Comparison of ENCODE assay signal across 23 cellular contexts in the genomic region with DNA sequence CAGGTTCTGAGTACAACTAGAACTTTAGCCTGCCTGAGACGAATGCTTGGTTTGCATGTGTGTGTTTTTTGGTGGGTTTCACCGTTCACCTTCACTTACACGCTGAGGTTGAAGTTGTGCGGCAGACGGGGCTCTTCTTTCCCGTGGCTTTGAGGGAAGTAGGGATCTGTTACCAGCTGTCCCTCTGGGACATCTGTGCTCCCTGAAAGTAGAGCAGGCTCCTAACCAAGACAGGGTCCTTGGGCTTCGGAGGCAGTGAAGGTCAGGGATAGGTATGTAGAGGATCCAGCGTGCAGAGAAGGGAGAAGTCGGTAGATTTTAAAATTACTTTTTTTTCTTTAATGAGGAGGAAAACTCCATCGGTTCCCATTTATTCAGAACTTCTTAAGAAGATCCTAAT. TPM values are rescaled to one million over a fixed set of nuclear protein-coding genes. Genes with fewer than 3 reads are reported as not detected.
"Had no signal": no experiment of that assay in that cellular context is flagged by ENCODE, and none has a peak within 500 bp of the region (broad histone marks: within the 10 kb centered on the region; RNA-seq: fewer than 3 reads in every experiment).

No MANE protein-coding gene starts in this region.

- H3K36me3 ChIP-seq: MG63, Peyer's patch, SJCRH30 had no signal

- H2AFZ ChIP-seq: PC-9 had no signal

- H3K9me3 ChIP-seq: MG63, Peyer's patch, SJCRH30 had no signal

- H3K27me3 ChIP-seq: MG63, Peyer's patch, SJCRH30 had no signal

- H3K4me3 ChIP-seq: MG63, PC-9, Peyer's patch, SJCRH30 had no signal

- H3K27ac ChIP-seq: PC-9, Peyer's patch, SJCRH30 had no signal

- H3K4me1 ChIP-seq: Peyer's patch had no signal

- H3K4me2 ChIP-seq: PC-9 had no signal

- DNase-seq: IMR-90, Karpas-422, KG1, MG63, NCI-H1092, NCI-H1105 treated with DMSO at 0.1 percent for 48 hours, NCI-H1417 treated with DMSO at 0.1 percent for 48 hours, NCI-H146, NCI-H1694 treated with DMSO at 0.1 percent for 48 hours, NCI-H1930, NCI-H2081, NCI-H2107, NCI-H345, NCI-H446 treated with DMSO at 0.1 percent for 48 hours, NCI-H510A treated with DMSO at 0.1 percent for 48 hours, NCI-H526, OCI-M1, PC-9, Peyer's patch, SHP77 treated with DMSO at 0.1 percent for 48 hours, SJCRH30 had no signal

RNA-seq across cellular contexts. Expression of a gene that starts 48.7 kb away (rescaled TPM):
- total RNA-seq: HepG2, HT1080, IMR-90, PC-9 had no signal
